28 cellular contexts compared by ENCODE assay signal in the genomic region with DNA sequence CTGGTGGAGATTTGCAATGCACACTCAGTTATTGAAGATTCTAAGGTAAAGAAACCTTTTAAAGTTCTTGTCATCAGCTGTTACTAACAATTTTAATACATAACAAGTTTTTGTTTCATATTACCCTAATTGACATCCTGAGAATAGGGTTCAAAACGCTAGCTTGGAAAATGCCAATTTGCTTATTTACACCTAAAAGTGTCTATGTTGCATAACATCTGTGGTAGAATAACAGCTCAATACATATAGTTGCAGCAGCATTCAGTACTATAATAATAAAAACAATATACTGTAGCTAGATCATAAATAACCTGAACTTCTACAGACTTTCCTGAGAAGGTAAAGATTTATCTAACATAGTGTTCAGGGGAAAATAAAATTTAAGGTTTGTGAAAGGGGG.
A peak's percentile ranks its signal among the peaks of the same experiment; 100 is the strongest.
DNase-seq lines count a peak whose midpoint lies in the region; ATAC-seq, FAIRE-seq and TF ChIP-seq lines count a peak whose summit lies in the region.
"Had no signal": no experiment of that assay in that cellular context is flagged by ENCODE, and none has a peak within 500 bp of the region (broad histone marks: within the 10 kb centered on the region; RNA-seq: fewer than 3 reads in every experiment).

No MANE protein-coding gene starts in this region.

- TF ChIP-seq CTCF in A549 (IDR thresholded peaks at IDR 0.05): no peak
- TF ChIP-seq CTCF in Panc1 (IDR thresholded peaks at IDR 0.05): no peak
- TF ChIP-seq CTCF in hepatocyte (IDR thresholded peaks at IDR 0.05; ENCODE audit: poor library complexity): peak; percentile 10
- TF ChIP-seq CTCF in endodermal cell (conservative IDR thresholded peaks at IDR 0.05): no peak

- H3K4me2 ChIP-seq in A549 (no peak overlapping the region), hepatocyte (no peak overlapping the region)
- H3K4me2 ChIP-seq: BLaER1 had no signal

- no peak for FAIRE-seq in A549 (lab: Jason Lieb, UNC)
- FAIRE-seq: A204.1, GM12891, GM19239 had no signal

- in situ Hi-C loops in Panc1 (cut with HindIII; ENCODE audit: low pct_unique_long_range_greater_than_20kb, low sequenced_read_pairs): no loop called here

- H3K4me3 Mint-ChIP-seq in endodermal cell: no peak overlapping the region
- H3K4me3 Mint-ChIP-seq: CD14-positive monocyte; CD4-positive, alpha-beta memory T cell; CD4-positive, CD25-positive, alpha-beta regulatory T cell; CD8-positive, alpha-beta memory T cell had no signal

- H3K27ac ChIP-seq in A549 (peak overlapping the region; percentile 77 to 88), ACC112 (ENCODE audit: low read depth, low read length) (0 out of 2 replicates have a peak overlapping the region, but pooled peaks have one; percentile 10), Panc1 (ENCODE audit: low read length) (peak overlapping the region; percentile 18; the same call in 1 of the 2 replicates), hepatocyte (peak overlapping the region; percentile 23), endodermal cell (ENCODE audit: low read depth, low read length) (no peak overlapping the region)
- H3K27ac ChIP-seq: BLaER1 had no signal

- TF ChIP-seq POLR2A in A549 (IDR thresholded peaks at IDR 0.05; ENCODE audit: low read length): no peak
- TF ChIP-seq POLR2A in erythroblast (IDR thresholded peaks at IDR 0.05; ENCODE audit: low read length): no peak

- H2AFZ ChIP-seq in ACC112 (ENCODE audit: low read length, unreplicated experiment): no peak overlapping the region
- no peak overlapping the region for H2AFZ ChIP-seq in hepatocyte

- no peaks in the 10 kb centered on the region for H4K20me1 ChIP-seq in hepatocyte (ENCODE audit: insufficient read depth, poor library complexity, severe bottlenecking)
- H4K20me1 ChIP-seq: BLaER1 had no signal

- peaks cover 41% of the 10 kb centered on the region for H3K4me1 Mint-ChIP-seq in endodermal cell
- H3K4me1 Mint-ChIP-seq: CD14-positive monocyte; CD4-positive, alpha-beta memory T cell; CD4-positive, CD25-positive, alpha-beta regulatory T cell; CD8-positive, alpha-beta memory T cell had no signal

- no peaks in the 10 kb centered on the region for H3K27me3 Mint-ChIP-seq in endodermal cell (ENCODE audit: insufficient read depth)
- H3K27me3 Mint-ChIP-seq: CD4-positive, CD25-positive, alpha-beta regulatory T cell had no signal

- no peaks in the 10 kb centered on the region for H3K36me3 Mint-ChIP-seq in endodermal cell (ENCODE audit: low read depth)
- H3K36me3 Mint-ChIP-seq: CD14-positive monocyte; CD4-positive, alpha-beta memory T cell; CD4-positive, CD25-positive, alpha-beta regulatory T cell; CD8-positive, alpha-beta memory T cell had no signal

- no peaks in the 10 kb centered on the region for H3K36me3 ChIP-seq in ACC112 (ENCODE audit: insufficient read depth, low read length)
- no peaks in the 10 kb centered on the region for H3K36me3 ChIP-seq in Panc1 (ENCODE audit: control insufficient read depth, insufficient read depth, low read length)
- no peaks in the 10 kb centered on the region for H3K36me3 ChIP-seq in hepatocyte (replicated peaks; ENCODE audit: insufficient read depth, low read depth)
- no peaks in the 10 kb centered on the region for H3K36me3 ChIP-seq in endodermal cell (ENCODE audit: control insufficient read depth, insufficient read depth, low read length)
- H3K36me3 ChIP-seq: BE2C, BLaER1 had no signal

- no TSS peak for BruUV-seq in Panc1 (replicated peaks; lab: Mats Ljungman, UMichigan)

- CTCF ChIA-PET in A549 (lab: Yijun Ruan, JAX): interaction anchor here (1.1 kb wide), 1 partner anchor 389 kb away, joined by 4 read pairs; no protein-coding TSS in a partner anchor
- CTCF ChIA-PET in Panc1 (lab: Charles Lee): no interaction called here

- peaks cover 3% of the 10 kb centered on the region for H3K9me3 Mint-ChIP-seq in endodermal cell

- no peak for ATAC-seq in A549
- no peak for ATAC-seq in Panc1

- no peaks in the 10 kb centered on the region for H3K9me2 ChIP-seq in hepatocyte (replicated peaks; ENCODE audit: insufficient read depth)

- intact Hi-C loops in Panc1 (cut with micrococcal nuclease; ENCODE audit: unreplicated experiment): no loop called here

- no peaks in the 10 kb centered on the region for H3K79me2 ChIP-seq in ACC112 (ENCODE audit: control insufficient read depth, insufficient read depth, low read length, unreplicated experiment)
- no peaks in the 10 kb centered on the region for H3K79me2 ChIP-seq in hepatocyte

- TF ChIP-seq EP300 in A549 (IDR thresholded peaks at IDR 0.05): no peak

- H3K4me1 ChIP-seq in A549: peaks cover 59% of the 10 kb centered on the region
- peaks cover 73% of the 10 kb centered on the region for H3K4me1 ChIP-seq in ACC112 (ENCODE audit: control insufficient read depth, insufficient read depth, low read length, unreplicated experiment)
- peaks cover 5% of the 10 kb centered on the region; the same call in 1 of the 2 replicates for H3K4me1 ChIP-seq in Panc1 (ENCODE audit: control insufficient read depth, insufficient read depth, low read length)
- peaks cover 18% of the 10 kb centered on the region for H3K4me1 ChIP-seq in hepatocyte (ENCODE audit: insufficient read depth)
- H3K4me1 ChIP-seq in endodermal cell (ENCODE audit: control insufficient read depth, insufficient read depth, low read length): peaks cover 8% of the 10 kb centered on the region
- H3K4me1 ChIP-seq: BE2C, BLaER1 had no signal

- 71% methylated on average over 1 of the region's 1 CpG for WGBS in A549 (ENCODE audit: missing lambda C conversion rate)
- WGBS in hepatocyte (ENCODE audit: low lambda C conversion rate, missing lambda C conversion rate): 76% methylated on average over 1 of the region's 1 CpG
- WGBS in endodermal cell (ENCODE audit: insufficient coverage in 1 of 2, insufficient read length in 1 of 2), 2 experiments: 73% methylated on average over 1 of the region's 1 CpG; no CpG with 5 or more reads in 1 of the 2 experiments

- H3K27me3 ChIP-seq in ACC112 (ENCODE audit: insufficient read depth, low read length) (no peaks in the 10 kb centered on the region), Panc1 (ENCODE audit: control insufficient read depth, insufficient read depth, low read length) (no peaks in the 10 kb centered on the region), hepatocyte (no peaks in the 10 kb centered on the region), endodermal cell (ENCODE audit: control insufficient read depth, insufficient read depth, low read length, poor library complexity, severe bottlenecking) (no peaks in the 10 kb centered on the region)
- H3K27me3 ChIP-seq: BE2C, BLaER1 had no signal

- H3K4me3 ChIP-seq in A549: no peak overlapping the region
- H3K4me3 ChIP-seq in ACC112 (ENCODE audit: low read depth, low read length): no peak overlapping the region
- no peak overlapping the region for H3K4me3 ChIP-seq in Panc1 (ENCODE audit: low read depth in 2 of 2, low read length in 2 of 2)
- no peak overlapping the region for H3K4me3 ChIP-seq in hepatocyte
- no peak overlapping the region for H3K4me3 ChIP-seq in endodermal cell (ENCODE audit: low read length)
- H3K4me3 ChIP-seq: BLaER1 had no signal

- H3K9ac ChIP-seq in endodermal cell (ENCODE audit: extremely low read depth, low read length, poor library complexity, severe bottlenecking): no peak overlapping the region
- H3K9ac ChIP-seq: BLaER1 had no signal

- H3K27ac Mint-ChIP-seq in endodermal cell: no peak overlapping the region
- H3K27ac Mint-ChIP-seq: CD4-positive, alpha-beta memory T cell; CD4-positive, CD25-positive, alpha-beta regulatory T cell; CD8-positive, alpha-beta memory T cell had no signal

- no peak for TF ChIP-seq RAD21 in A549 (conservative IDR thresholded peaks at IDR 0.05 in 1 of 2, IDR thresholded peaks at IDR 0.05 in 1 of 2)

- DNase-seq in A549 (ENCODE audit: low read depth in 1 of 2, low spot score in 1 of 2) (no peak), Panc1 (ENCODE audit: low read depth, low spot score) (no peak), hepatocyte (ENCODE audit: low spot score) (no peak), SW480 (ENCODE audit: low spot score) (no peak), erythroblast (lab: John Stamatoyannopoulos, UW) (no peak), GDM1 (lab: John Stamatoyannopoulos, UW) (no peak), endodermal cell (no peak)
- DNase-seq: 8988T; ACHN; BE2C; C1 segment of cervical spinal cord; CD4-positive, alpha-beta memory T cell; CD4-positive, CD25-positive, alpha-beta regulatory T cell; CD8-positive, alpha-beta memory T cell; COR-L47; DMS 273 treated with DMSO at 0.1 percent for 48 hours; DMS153; DMS53; DMS79; DND-41; EL; GF-D8 had no signal

- H3K9me3 ChIP-seq in A549: peaks cover 6% of the 10 kb centered on the region
- H3K9me3 ChIP-seq in Panc1 (ENCODE audit: control insufficient read depth, insufficient read depth, low read depth, low read length): no peaks in the 10 kb centered on the region
- no peaks in the 10 kb centered on the region for H3K9me3 ChIP-seq in hepatocyte (ENCODE audit: low read depth)
- H3K9me3 ChIP-seq in endodermal cell (ENCODE audit: control insufficient read depth, low read length): peaks cover 9% of the 10 kb centered on the region
- H3K9me3 ChIP-seq: BE2C, BLaER1 had no signal

- POLR2A ChIA-PET in A549 (lab: Yijun Ruan, JAX): interaction anchor here (0.6 kb wide), 1 partner anchor 208 kb away, joined by 3 read pairs; no protein-coding TSS in a partner anchor
- POLR2A ChIA-PET in Panc1 (lab: Charles Lee): no interaction called here

TF ChIP-seq in A549, 52 proteins besides CTCF, POLR2A, EP300 and RAD21:
- TF ChIP-seq MAFK (IDR thresholded peaks at IDR 0.05; ENCODE audit: partially characterized antibody) (peak; percentile 66), POLR2AphosphoS2 (conservative IDR thresholded peaks at IDR 0.05; ENCODE audit: low read length) (no peak), PBX3 (IDR thresholded peaks at IDR 0.05) (no peak)
